Comparison of ENCODE assay signal across 1 cellular context in genomic region chr2:20744366-20745335, GRCh38.
TF ChIP-seq lines count a peak whose summit lies in the region.

No MANE protein-coding gene starts in this region.

TF ChIP-seq in GM12878, 131 proteins besides CTCF, POLR2A, EP300 and RAD21 (continued from another document and continues in another):
- TF ChIP-seq CUX1 (IDR thresholded peaks at IDR 0.05; ENCODE audit: insufficient replicate concordance, low read depth, low read length) (peak; percentile 32), BACH1 (IDR thresholded peaks at IDR 0.05; ENCODE audit: borderline replicate concordance) (no peak), REST (IDR thresholded peaks at IDR 0.05; ENCODE audit: low read depth, low read length) (no peak), FOXM1 (IDR thresholded peaks at IDR 0.05; ENCODE audit: low read depth, low read length) (no peak), SIN3A (IDR thresholded peaks at IDR 0.05; ENCODE audit: low read depth, low read length) (no peak), CHD1 (IDR thresholded peaks at IDR 0.05; ENCODE audit: low read depth, low read length) (no peak), ZBED1 (IDR thresholded peaks at IDR 0.05; ENCODE audit: borderline replicate concordance) (no peak), MTA2 (IDR thresholded peaks at IDR 0.05; ENCODE audit: low read depth) (peak; percentile 39; the same call in 1 of the 2 replicates), SMARCA5 (IDR thresholded peaks at IDR 0.05) (no peak), CEBPB (IDR thresholded peaks at IDR 0.05; ENCODE audit: borderline replicate concordance in 1 of 2, low read depth in 2 of 2, low read length in 2 of 2) (no peak), TCF7 (IDR thresholded peaks at IDR 0.05; ENCODE audit: borderline replicate concordance) (no peak), ZNF592 (IDR thresholded peaks at IDR 0.05) (no peak), TBL1XR1 (IDR thresholded peaks at IDR 0.05; ENCODE audit: low read depth, low read length) (no peak), ZNF274 (IDR thresholded peaks at IDR 0.05; ENCODE audit: insufficient read depth, insufficient read length) (no peak), RUNX3 (IDR thresholded peaks at IDR 0.05; ENCODE audit: low read length) (peak; percentile 34), USF1 (IDR thresholded peaks at IDR 0.05; ENCODE audit: borderline replicate concordance, extremely low read length, insufficient read depth, low read depth, low read length) (no peak), SP1 (IDR thresholded peaks at IDR 0.05; ENCODE audit: low read depth, low read length) (no peak), CEBPZ (IDR thresholded peaks at IDR 0.05; ENCODE audit: low read depth, low read length) (no peak), ZNF687 (IDR thresholded peaks at IDR 0.05) (no peak), DPF2 (IDR thresholded peaks at IDR 0.05) (0 out of 2 replicates have a peak, but pooled peaks have one; percentile 21), SUZ12 (IDR thresholded peaks at IDR 0.05; ENCODE audit: unreplicated experiment) (no peak), NFYA (IDR thresholded peaks at IDR 0.05; ENCODE audit: borderline replicate concordance, low read depth, low read length) (no peak), BMI1 (IDR thresholded peaks at IDR 0.05; ENCODE audit: borderline replicate concordance) (no peak), IKZF2 (IDR thresholded peaks at IDR 0.05) (peak in 1 of 2 experiments; percentile 35; a peak in 2 of 4 replicates), HSF1 (IDR thresholded peaks at IDR 0.05; ENCODE audit: low read depth, low read length) (no peak), LARP7 (IDR thresholded peaks at IDR 0.05) (no peak), SKIL (IDR thresholded peaks at IDR 0.05; ENCODE audit: low read depth, poor library complexity, severe bottlenecking) (peak; percentile 51), SRF (IDR thresholded peaks at IDR 0.05; ENCODE audit: low read depth in 2 of 2, low read length in 2 of 2) (no peak)
